In genomic region chr1:10760566-10761502, GRCh38 we compare ENCODE assay signal across 27 cellular contexts. TPM values are rescaled to one million over a fixed set of nuclear protein-coding genes. Genes with fewer than 3 reads are reported as not detected.
DNase-seq lines count a peak whose midpoint lies in the region; ATAC-seq, FAIRE-seq and TF ChIP-seq lines count a peak whose summit lies in the region.
"Had no signal": no experiment of that assay in that cellular context is flagged by ENCODE, and none has a peak within 500 bp of the region (broad histone marks: within the 10 kb centered on the region; RNA-seq: fewer than 3 reads in every experiment).

No MANE protein-coding gene starts in this region.

- no peak for FAIRE-seq in HepG2 (lab: Jason Lieb, UNC)
- FAIRE-seq: astrocyte, GM12892 had no signal

- H2AFZ ChIP-seq in HepG2 (ENCODE audit: low read length) (no peak overlapping the region), hepatocyte (no peak overlapping the region)
- H2AFZ ChIP-seq: neural progenitor cell had no signal

- intact Hi-C loops in HepG2 (cut with micrococcal nuclease; ENCODE audit: unreplicated experiment): no loop called here
- intact Hi-C loops in right lobe of liver (cut with DNase I): no loop called here
- intact Hi-C loops in psoas muscle (cut with DNase I): no loop called here

- peaks cover 2% of the 10 kb centered on the region for H3K4me1 Mint-ChIP-seq in activated CD8-positive, alpha-beta T cell treated with anti-CD3 and anti-CD28 coated beads, Interleukin-2, amount 10 ng/mL, durations not matched to agents 7 days and 5 days (ENCODE audit: low read depth)

- TF ChIP-seq POLR2A in HepG2 (IDR thresholded peaks at IDR 0.05; ENCODE audit: insufficient read depth in 1 of 2, low read depth in 2 of 2, low read length in 2 of 2) (no peak), right lobe of liver (IDR thresholded peaks at IDR 0.05) (no peak)

- no peaks in the 10 kb centered on the region for H3K27me3 Mint-ChIP-seq in activated CD8-positive, alpha-beta T cell treated with anti-CD3 and anti-CD28 coated beads, Interleukin-2, amount 10 ng/mL, durations not matched to agents 7 days and 5 days (ENCODE audit: low read depth)
- H3K27me3 Mint-ChIP-seq: activated naive CD8-positive, alpha-beta T cell treated with anti-CD3 and anti-CD28 coated beads for 36 hours had no signal

- TF ChIP-seq CTCF in HepG2 (CRISPR knock-in tag; IDR thresholded peaks at IDR 0.05) (no peak), right lobe of liver (IDR thresholded peaks at IDR 0.05) (no peak), hepatocyte (IDR thresholded peaks at IDR 0.05; ENCODE audit: poor library complexity) (no peak), psoas muscle (IDR thresholded peaks at IDR 0.05) (no peak)

- ATAC-seq in HepG2: no peak
- no peak for ATAC-seq in right lobe of liver
- no peak for ATAC-seq in psoas muscle
- no peak for ATAC-seq in HG03039 (IDR thresholded peaks at IDR 0.05; ENCODE audit: unreplicated experiment)
- no peak for ATAC-seq in activated CD8-positive, alpha-beta T cell treated with anti-CD3 and anti-CD28 coated beads, Interleukin-2, amount 10 ng/mL, durations not matched to agents 7 days and 5 days
- ATAC-seq in HG03095 (IDR thresholded peaks at IDR 0.05; ENCODE audit: unreplicated experiment): no peak

- H3K36me3 ChIP-seq in HepG2 (replicated peaks in 1 of 2; ENCODE audit: control insufficient read depth in 1 of 2, insufficient read depth in 2 of 2, low read length in 2 of 2) (no peaks in the 10 kb centered on the region), right lobe of liver (no peaks in the 10 kb centered on the region), hepatocyte (replicated peaks; ENCODE audit: insufficient read depth, low read depth) (no peaks in the 10 kb centered on the region), psoas muscle (ENCODE audit: insufficient read depth in 1 of 2, low read depth in 1 of 2) (peaks cover 0 to 14% of the 10 kb centered on the region in 2 donors)
- H3K36me3 ChIP-seq: BLaER1, neural progenitor cell, vagina had no signal

- POLR2A ChIA-PET in HepG2 (lab: Yijun Ruan, JAX): no interaction called here
- POLR2A ChIA-PET in activated CD8-positive, alpha-beta T cell treated with anti-CD3 and anti-CD28 coated beads, Interleukin-2, amount 10 ng/mL, durations not matched to agents 7 days and 5 days (lab: Charles Lee): no interaction called here

- TF ChIP-seq RAD21 in HepG2 (CRISPR knock-in tag; IDR thresholded peaks at IDR 0.05): no peak

- H3K4me3 Mint-ChIP-seq in activated CD8-positive, alpha-beta T cell treated with anti-CD3 and anti-CD28 coated beads, Interleukin-2, amount 10 ng/mL, durations not matched to agents 7 days and 5 days: no peak overlapping the region
- H3K4me3 Mint-ChIP-seq: activated CD4-positive, alpha-beta memory T cell treated with anti-CD3 and anti-CD28 coated beads for 36 hours; activated naive CD8-positive, alpha-beta T cell treated with anti-CD3 and anti-CD28 coated beads for 36 hours; central memory CD8-positive, alpha-beta T cell; neural progenitor cell had no signal

- H3K27ac ChIP-seq in HepG2 (ENCODE audit: extremely low read length, insufficient read depth, low read length) (no peak overlapping the region), right lobe of liver (no peak overlapping the region), hepatocyte (peak overlapping the region; percentile 88), psoas muscle (no peak overlapping the region)
- H3K27ac ChIP-seq: BLaER1, dorsolateral prefrontal cortex, HL-60, neural progenitor cell had no signal

- CTCF ChIA-PET in HepG2 (lab: Yijun Ruan, JAX; ENCODE audit: low intra/inter-chr PET ratio, low total read pairs): no interaction called here
- CTCF ChIA-PET in activated CD8-positive, alpha-beta T cell treated with anti-CD3 and anti-CD28 coated beads, Interleukin-2, amount 10 ng/mL, durations not matched to agents 7 days and 5 days (lab: Charles Lee): no interaction called here

- H3K4me3 ChIP-seq in HepG2 (replicated peaks in 1 of 3; ENCODE audit: insufficient read depth in 1 of 3, low read depth in 2 of 3, low read length in 3 of 3) (no peak overlapping the region), right lobe of liver (no peak overlapping the region), hepatocyte (no peak overlapping the region), psoas muscle (peak overlapping the region; percentile 30)
- H3K4me3 ChIP-seq: BLaER1, dorsolateral prefrontal cortex, neural progenitor cell, smooth muscle cell, vagina had no signal

- H3K9ac ChIP-seq in HepG2 (ENCODE audit: insufficient read depth, low read depth, low read length): no peak overlapping the region
- H3K9ac ChIP-seq: BLaER1, neural progenitor cell had no signal

- H3K9me2 ChIP-seq in hepatocyte (replicated peaks; ENCODE audit: insufficient read depth): no peaks in the 10 kb centered on the region

- H3K9me3 ChIP-seq in HepG2 (ENCODE audit: low read length) (no peaks in the 10 kb centered on the region), right lobe of liver (no peaks in the 10 kb centered on the region), hepatocyte (ENCODE audit: low read depth) (no peaks in the 10 kb centered on the region), psoas muscle (no peaks in the 10 kb centered on the region)
- H3K9me3 ChIP-seq: BLaER1, vagina had no signal

- no TSS peak for BruUV-seq in HepG2 (replicated peaks; lab: Mats Ljungman, UMichigan)

- H3K36me3 Mint-ChIP-seq in activated CD8-positive, alpha-beta T cell treated with anti-CD3 and anti-CD28 coated beads, Interleukin-2, amount 10 ng/mL, durations not matched to agents 7 days and 5 days (ENCODE audit: low read depth): no peaks in the 10 kb centered on the region
- H3K36me3 Mint-ChIP-seq: activated CD4-positive, alpha-beta memory T cell treated with anti-CD3 and anti-CD28 coated beads for 36 hours; activated naive CD8-positive, alpha-beta T cell treated with anti-CD3 and anti-CD28 coated beads for 36 hours had no signal

- H3K79me2 ChIP-seq in HepG2 (ENCODE audit: insufficient read depth, low read length) (no peaks in the 10 kb centered on the region), hepatocyte (no peaks in the 10 kb centered on the region)

- no peaks in the 10 kb centered on the region for H3K9me3 Mint-ChIP-seq in activated CD8-positive, alpha-beta T cell treated with anti-CD3 and anti-CD28 coated beads, Interleukin-2, amount 10 ng/mL, durations not matched to agents 7 days and 5 days (ENCODE audit: insufficient read depth)
- H3K9me3 Mint-ChIP-seq: activated CD4-positive, alpha-beta memory T cell treated with anti-CD3 and anti-CD28 coated beads for 36 hours; activated naive CD8-positive, alpha-beta T cell treated with anti-CD3 and anti-CD28 coated beads for 36 hours; central memory CD8-positive, alpha-beta T cell; neural progenitor cell had no signal

- DNase-seq in HepG2 (ENCODE audit: low spot score) (no peak), right lobe of liver (no peak), hepatocyte (ENCODE audit: low spot score) (no peak), psoas muscle (no peak), RKO (ENCODE audit: low spot score) (no peak)
- no peak for DNase-seq in activated CD8-positive, alpha-beta T cell treated with anti-CD3 and anti-CD28 coated beads, Interleukin-2, amount 10 ng/mL, durations not matched to agents 7 days and 5 days
- DNase-seq: activated CD4-positive, alpha-beta memory T cell treated with anti-CD3 and anti-CD28 coated beads for 36 hours; activated CD4-positive, CD25-positive, alpha-beta regulatory T cell; activated naive CD8-positive, alpha-beta T cell treated with anti-CD3 and anti-CD28 coated beads for 36 hours; dorsolateral prefrontal cortex; glutamatergic neuron; HCEC 1CT; NCI-H1930; NCI-H774; SHP77; stimulated activated CD4-positive, alpha-beta T cell treated with anti-CD3 and anti-CD28 coated beads, Interleukin-2, amount 100 ng/mL, for 24 hours; substantia nigra had no signal

- TF ChIP-seq EP300 in HepG2 (IDR thresholded peaks at IDR 0.05; ENCODE audit: low read depth in 2 of 2, low read length in 2 of 2) (no peak), HepG2 (CRISPR knock-in tag; IDR thresholded peaks at IDR 0.05; ENCODE audit: borderline replicate concordance) (no peak)

- H3K4me1 ChIP-seq in HepG2 (ENCODE audit: insufficient read depth, low read length) (peaks cover 35% of the 10 kb centered on the region), right lobe of liver (peaks cover 0 to 19% (median 5%) of the 10 kb centered on the region in 4 donors), hepatocyte (ENCODE audit: insufficient read depth) (peaks cover 31% of the 10 kb centered on the region), psoas muscle (peaks cover 75% of the 10 kb centered on the region)

- H3K27me3 ChIP-seq in HepG2 (ENCODE audit: control insufficient read depth in 1 of 2, insufficient read depth in 2 of 2, low read length in 2 of 2) (peaks cover 1 to 64% of the 10 kb centered on the region in 2 experiments; a peak in 3 of 5 replicates), right lobe of liver (no peaks in the 10 kb centered on the region), hepatocyte (no peaks in the 10 kb centered on the region), psoas muscle (ENCODE audit: insufficient read depth in 3 of 3, low read length in 2 of 3) (no peaks in the 10 kb centered on the region)
- H3K27me3 ChIP-seq: BLaER1, neural progenitor cell, vagina had no signal

- 54% methylated on average over 16 of the region's 17 CpGs for WGBS in HepG2 (ENCODE audit: low lambda C conversion rate)
- 84% methylated on average over 8 of the region's 17 CpGs for WGBS in right lobe of liver (ENCODE audit: insufficient coverage, low coverage, low lambda C conversion rate, missing lambda C conversion rate)
- WGBS in hepatocyte (ENCODE audit: low lambda C conversion rate, missing lambda C conversion rate): 90% methylated on average over 17 of the region's 17 CpGs
- 75 to 81% (median 76%) methylated on average over 17 of the region's 17 CpGs for WGBS in psoas muscle, 3 donors

- H3K4me2 ChIP-seq in HepG2 (ENCODE audit: low read depth, low read length) (peak overlapping the region; percentile 41), hepatocyte (peak overlapping the region; percentile 40)
- H3K4me2 ChIP-seq: BLaER1, neural progenitor cell, smooth muscle cell had no signal

- no peak overlapping the region for H3K27ac Mint-ChIP-seq in activated CD8-positive, alpha-beta T cell treated with anti-CD3 and anti-CD28 coated beads, Interleukin-2, amount 10 ng/mL, durations not matched to agents 7 days and 5 days
- H3K27ac Mint-ChIP-seq: activated CD4-positive, alpha-beta memory T cell treated with anti-CD3 and anti-CD28 coated beads for 36 hours; activated naive CD8-positive, alpha-beta T cell treated with anti-CD3 and anti-CD28 coated beads for 36 hours; neural progenitor cell had no signal

- in situ Hi-C loops in HepG2 (cut with HindIII; ENCODE audit: extremely low pct_ligation_motif_present, low pct_unique_long_range_greater_than_20kb): no loop called here

- no peaks in the 10 kb centered on the region for H4K20me1 ChIP-seq in HepG2 (ENCODE audit: insufficient read depth, low read length)
- no peaks in the 10 kb centered on the region for H4K20me1 ChIP-seq in hepatocyte (ENCODE audit: insufficient read depth, poor library complexity, severe bottlenecking)

RNA-seq across cellular contexts. Expression of gene CASZ1, which starts 35.6 kb away (rescaled TPM):
- 2.3 and 3.7 TPM in 2 replicates for total RNA-seq in HepG2 (2016; rRNA removed; fragmentation: Illumina TruSeq; extraction: Trizol)
- total RNA-seq in HepG2 (2016; cell fraction: cytosol; rRNA removed; fragmentation: Illumina TruSeq; extraction: Trizol; ENCODE audit: low read depth): 1.5 and 1.9 TPM in 2 replicates
- total RNA-seq in HepG2 (2016; cell fraction: insoluble cytoplasmic fraction; rRNA removed; fragmentation: Illumina TruSeq; extraction: Trizol): 2.8 and 3.2 TPM in 2 replicates
- 3.6 and 4.4 TPM in 2 replicates for total RNA-seq in HepG2 (2016; cell fraction: membrane; rRNA removed; fragmentation: Illumina TruSeq; extraction: Trizol)
- 3.2 TPM in 2 replicates for total RNA-seq in HepG2 (2016; cell fraction: nucleus; rRNA removed; fragmentation: Illumina TruSeq; extraction: Trizol)
- 1.9 and 2.2 TPM in 2 replicates for polyA plus RNA-seq in HepG2 (2011; rRNA removed)
- 2.0 and 2.2 TPM in 2 replicates for polyA plus RNA-seq in HepG2 (2011; cell fraction: cytosol; rRNA removed)
- 5.8 and 8.1 TPM in 2 replicates for polyA plus RNA-seq in HepG2 (2011; cell fraction: nucleus; rRNA removed)
- polyA plus RNA-seq in HepG2 (2012): 1.0 and 1.4 TPM in 2 replicates
- polyA plus RNA-seq in HepG2 (2016; cell fraction: cytosol; fragmentation: Illumina TruSeq; extraction: Trizol; ENCODE audit: low read depth): 1.6 and 2.1 TPM in 2 replicates
- polyA plus RNA-seq in HepG2 (2016; cell fraction: insoluble cytoplasmic fraction; fragmentation: Illumina TruSeq; extraction: Trizol; ENCODE audit: low read depth): 3.0 and 3.9 TPM in 2 replicates
- 3.7 and 5.0 TPM in 2 replicates for polyA plus RNA-seq in HepG2 (2016; cell fraction: membrane; fragmentation: Illumina TruSeq; extraction: Trizol; ENCODE audit: low read depth)
- polyA plus RNA-seq in HepG2 (2016; cell fraction: nucleus; fragmentation: Illumina TruSeq; extraction: Trizol; ENCODE audit: insufficient read depth, low read depth): 4.0 and 4.7 TPM in 2 replicates
- 2.5 and 2.9 TPM in 2 replicates for polyA minus RNA-seq in HepG2 (2011; rRNA and poly(A)+ RNA removed; ENCODE audit: low replicate concordance)
- polyA minus RNA-seq in HepG2 (2011; cell fraction: cytosol; rRNA and poly(A)+ RNA removed): 1.7 and 2.1 TPM in 2 replicates
- 2.7 and 3.0 TPM in 2 replicates for polyA minus RNA-seq in HepG2 (2011; cell fraction: nucleus; rRNA and poly(A)+ RNA removed)
- total RNA-seq in right lobe of liver: 10 to 100 TPM in 1 of 6 experiments, 1 to 10 TPM in 5; 3.1 to 10.1 (median 5.3) TPM
- total RNA-seq in hepatocyte: 3.6 and 6.5 TPM in 2 replicates
- polyA plus RNA-seq in hepatocyte: 6.9 and 8.3 TPM in 2 replicates
- total RNA-seq in psoas muscle: 10 to 100 TPM; 53.1 to 83.3 (median 60.8) TPM
- 10 to 100 TPM in 2 of 3 donors, 1 to 10 TPM in 1; 2.6 to 23.7 (median 11.0) TPM for polyA plus RNA-seq in psoas muscle
- 10 to 100 TPM in 1 of 2 experiments, 1 to 10 TPM in 1; 9.9 to 10.2 TPM for total RNA-seq in activated CD8-positive, alpha-beta T cell treated with anti-CD3 and anti-CD28 coated beads, Interleukin-2, amount 10 ng/mL, durations not matched to agents 7 days and 5 days
